11 cellular contexts compared by ENCODE assay signal in the genomic region with DNA sequence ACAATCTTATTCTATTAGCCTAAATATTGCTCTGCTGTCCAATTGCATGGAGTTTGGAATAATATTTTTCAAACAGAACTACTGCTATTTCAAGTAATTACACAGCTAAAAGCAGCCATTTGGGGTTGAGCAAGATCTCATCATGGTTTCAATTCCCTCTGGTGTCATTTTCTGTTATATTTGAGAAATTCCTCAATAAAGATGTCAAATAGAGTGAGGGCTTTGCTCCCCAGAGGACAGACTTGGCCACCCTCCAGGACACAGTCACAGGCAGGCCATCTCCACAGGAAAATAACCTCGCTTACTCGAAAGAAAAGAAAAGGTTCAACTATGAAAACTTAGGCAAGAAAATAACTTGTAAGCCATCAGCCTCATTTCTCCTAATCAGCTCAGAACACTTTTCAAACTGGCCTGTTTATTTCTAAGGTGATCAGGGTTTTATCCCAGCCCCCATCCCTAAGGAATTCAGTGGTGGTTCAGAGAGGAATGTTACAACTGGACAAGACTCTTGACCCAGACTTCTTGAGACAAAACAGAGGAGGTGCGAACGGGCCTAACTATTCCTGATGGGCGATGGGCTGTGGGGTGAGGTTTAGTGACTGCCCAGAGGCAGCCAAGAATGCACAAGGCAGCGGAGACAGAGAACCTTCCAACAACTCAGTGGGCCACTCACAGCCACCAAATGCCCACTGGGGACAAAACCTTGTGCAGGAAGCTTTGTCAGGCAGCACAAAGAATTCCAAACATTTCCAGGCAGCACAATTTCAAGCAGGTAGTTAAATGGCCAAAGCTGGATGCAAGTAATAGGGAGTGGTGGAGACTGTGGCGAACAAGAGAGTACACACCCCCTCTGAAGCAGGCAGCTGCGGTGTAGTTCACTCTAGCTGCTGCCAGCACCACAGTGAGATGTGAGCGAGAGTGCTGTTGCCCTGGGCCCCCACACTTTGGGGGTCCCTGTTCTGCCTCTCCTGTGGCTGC. TPM values are rescaled to one million over a fixed set of nuclear protein-coding genes. Genes with fewer than 3 reads are reported as not detected.
DNase-seq lines count a peak whose midpoint lies in the region; ATAC-seq and TF ChIP-seq lines count a peak whose summit lies in the region.
"Had no signal": no experiment of that assay in that cellular context is flagged by ENCODE, and none has a peak within 500 bp of the region (broad histone marks: within the 10 kb centered on the region; RNA-seq: fewer than 3 reads in every experiment).

No MANE protein-coding gene starts in this region.

- CTCF ChIA-PET in activated CD8-positive, alpha-beta T cell treated with anti-CD3 and anti-CD28 coated beads, Interleukin-2, amount 10 ng/mL, durations not matched to agents 7 days and 5 days (lab: Charles Lee): interaction anchor here (1.2 to 1.5 kb wide), 2 partner anchors 33 to 40 kb away, joined by 3 to 5 read pairs; no protein-coding TSS in a partner anchor

- H3K27ac ChIP-seq in gastroesophageal sphincter: peak overlapping the region; percentile 8 to 58 (median 39)
- H3K27ac ChIP-seq: RWPE1, VCaP had no signal

- H3K9me3 ChIP-seq in gastroesophageal sphincter: no peaks in the 10 kb centered on the region

- no peaks in the 10 kb centered on the region for H3K36me3 Mint-ChIP-seq in activated CD8-positive, alpha-beta T cell treated with anti-CD3 and anti-CD28 coated beads, Interleukin-2, amount 10 ng/mL, durations not matched to agents 7 days and 5 days (ENCODE audit: low read depth)
- H3K36me3 Mint-ChIP-seq: CD4-positive, CD25-positive, alpha-beta regulatory T cell had no signal

- no peak for TF ChIP-seq EP300 in gastroesophageal sphincter (IDR thresholded peaks at IDR 0.05)

- DNase-seq in CD1c-positive myeloid dendritic cell (ENCODE audit: extremely low spot score) (peak; percentile 55), NCI-H69 (lab: John Stamatoyannopoulos, UW) (peak; percentile 80), sciatic nerve (ENCODE audit: low spot score) (peak; percentile 92), cerebellar nuclear complex (lab: John Stamatoyannopoulos, UW) (no peak), NCI-H2107 (lab: John Stamatoyannopoulos, UW) (no peak)
- DNase-seq in activated CD8-positive, alpha-beta T cell treated with anti-CD3 and anti-CD28 coated beads, Interleukin-2, amount 10 ng/mL, durations not matched to agents 7 days and 5 days: no peak
- no peak for DNase-seq in activated naive CD4-positive, alpha-beta T cell (lab: John Stamatoyannopoulos, UW)
- DNase-seq: CD4-positive, CD25-positive, alpha-beta regulatory T cell had no signal

- no peak overlapping the region for H3K4me3 Mint-ChIP-seq in activated CD8-positive, alpha-beta T cell treated with anti-CD3 and anti-CD28 coated beads, Interleukin-2, amount 10 ng/mL, durations not matched to agents 7 days and 5 days
- H3K4me3 Mint-ChIP-seq: CD4-positive, CD25-positive, alpha-beta regulatory T cell had no signal

- ATAC-seq in gastroesophageal sphincter (peak; percentile 61), sciatic nerve (peak; percentile 89)
- no peak for ATAC-seq in activated CD8-positive, alpha-beta T cell treated with anti-CD3 and anti-CD28 coated beads, Interleukin-2, amount 10 ng/mL, durations not matched to agents 7 days and 5 days

- H3K27me3 Mint-ChIP-seq in activated CD8-positive, alpha-beta T cell treated with anti-CD3 and anti-CD28 coated beads, Interleukin-2, amount 10 ng/mL, durations not matched to agents 7 days and 5 days (ENCODE audit: low read depth): peaks cover 14% of the 10 kb centered on the region

- no peaks in the 10 kb centered on the region for H3K4me1 Mint-ChIP-seq in activated CD8-positive, alpha-beta T cell treated with anti-CD3 and anti-CD28 coated beads, Interleukin-2, amount 10 ng/mL, durations not matched to agents 7 days and 5 days (ENCODE audit: low read depth)
- H3K4me1 Mint-ChIP-seq: CD4-positive, CD25-positive, alpha-beta regulatory T cell had no signal

- POLR2A ChIA-PET in activated CD8-positive, alpha-beta T cell treated with anti-CD3 and anti-CD28 coated beads, Interleukin-2, amount 10 ng/mL, durations not matched to agents 7 days and 5 days (lab: Charles Lee): no interaction called here

- no peaks in the 10 kb centered on the region for H3K9me3 Mint-ChIP-seq in activated CD8-positive, alpha-beta T cell treated with anti-CD3 and anti-CD28 coated beads, Interleukin-2, amount 10 ng/mL, durations not matched to agents 7 days and 5 days (ENCODE audit: insufficient read depth)
- H3K9me3 Mint-ChIP-seq: CD4-positive, CD25-positive, alpha-beta regulatory T cell had no signal

- H3K4me1 ChIP-seq in gastroesophageal sphincter: peaks cover 0 to 94% (median 12%) of the 10 kb centered on the region in 3 donors

- WGBS in gastroesophageal sphincter (ENCODE audit: low coverage in 1 of 2), 2 donors: 57 to 74% methylated on average over 2 to 9 of the region's 9 CpGs

- peaks cover 0 to 7% of the 10 kb centered on the region in 2 donors for H3K36me3 ChIP-seq in gastroesophageal sphincter

- intact Hi-C loops in sciatic nerve (cut with DNase I): no loop called here

- TF ChIP-seq POLR2A in gastroesophageal sphincter (IDR thresholded peaks at IDR 0.05): no peak

- no peak overlapping the region for H3K4me3 ChIP-seq in gastroesophageal sphincter

- no peak for TF ChIP-seq CTCF in gastroesophageal sphincter (IDR thresholded peaks at IDR 0.05)

- H3K27ac Mint-ChIP-seq in activated CD8-positive, alpha-beta T cell treated with anti-CD3 and anti-CD28 coated beads, Interleukin-2, amount 10 ng/mL, durations not matched to agents 7 days and 5 days: no peak overlapping the region
- H3K27ac Mint-ChIP-seq: CD4-positive, CD25-positive, alpha-beta regulatory T cell had no signal

- H3K27me3 ChIP-seq in gastroesophageal sphincter: no peaks in the 10 kb centered on the region

RNA-seq across cellular contexts. Expression of gene SCUBE1, which starts 29.4 kb away (rescaled TPM):
- total RNA-seq in gastroesophageal sphincter (100 to 1,000 TPM in 2 of 4 donors, 10 to 100 TPM in 2; 37.3 to 107 (median 75.9) TPM), sciatic nerve (140 TPM)
- under 1 TPM in 1 of 2 experiments, not detected in 1; 0.03 TPM for total RNA-seq in activated CD8-positive, alpha-beta T cell treated with anti-CD3 and anti-CD28 coated beads, Interleukin-2, amount 10 ng/mL, durations not matched to agents 7 days and 5 days

Comparison
In these comparisons a context has a peak if more than half of its experiments do, and no peak if none do; other contexts are left out.
1. DNase-seq: peak in CD1c-positive myeloid dendritic cell (single experiment), NCI-H69 (single experiment) and sciatic nerve (single experiment); none in cerebellar nuclear complex (0 of 2), NCI-H2107 (single experiment), activated CD8-positive, alpha-beta T cell treated with anti-CD3 and anti-CD28 coated beads, Interleukin-2, amount 10 ng/mL, durations not matched to agents 7 days and 5 days (single experiment) and activated naive CD4-positive, alpha-beta T cell (0 of 4).
2. RNA of gene SCUBE1, which starts 29.4 kb away (total RNA-seq): 140 TPM in sciatic nerve (single experiment) and 37.3 to 107 TPM in gastroesophageal sphincter; 0.03 TPM in activated CD8-positive, alpha-beta T cell treated with anti-CD3 and anti-CD28 coated beads, Interleukin-2, amount 10 ng/mL, durations not matched to agents 7 days and 5 days; every median in the first group is over 10 times any median in the second.